In genomic region chr1:56965916-56966697, GRCh38 we compare ENCODE assay signal across 29 cellular contexts. TPM values are rescaled to one million over a fixed set of nuclear protein-coding genes. Genes with fewer than 3 reads are reported as not detected.
DNase-seq lines count a peak whose midpoint lies in the region; ATAC-seq, FAIRE-seq and TF ChIP-seq lines count a peak whose summit lies in the region.
"Had no signal": no experiment of that assay in that cellular context is flagged by ENCODE, and none has a peak within 500 bp of the region (broad histone marks: within the 10 kb centered on the region; RNA-seq: fewer than 3 reads in every experiment).

TSS of gene C8B (minus strand) at chr1:56966015. CDS start at chr1:56965948, 67 bp downstream.

- H3K4me3 ChIP-seq in endodermal cell (ENCODE audit: low read length) = no peak within 1 kb of the TSS
- H3K4me3 ChIP-seq in liver (ENCODE audit: low read depth in 1 of 3, low read length in 3 of 3) = peak within 1 kb of the TSS; percentile 59 to 93 (median 90)
- no peak within 1 kb of the TSS for H3K4me3 ChIP-seq in small intestine (ENCODE audit: low read depth in 1 of 2, low read length in 2 of 2)
- H3K4me3 ChIP-seq: BLaER1 treated with 17β-estradiol and CSF1 and Interleukin-3, amounts not matched to agents 10 nM and 100 nM had no signal

- H3K9ac ChIP-seq in endodermal cell (ENCODE audit: extremely low read depth, low read length, poor library complexity, severe bottlenecking) (no peak within 1 kb of the TSS), liver (ENCODE audit: low read depth in 1 of 2, low read length in 2 of 2) (peak within 1 kb of the TSS; percentile 82 to 99)
- H3K9ac ChIP-seq: BLaER1 treated with 17β-estradiol and CSF1 and Interleukin-3, amounts not matched to agents 10 nM and 100 nM; SK-N-SH had no signal

- DNase-seq in NCI-H748 (lab: John Stamatoyannopoulos, UW; ENCODE audit: unreplicated experiment) (peak; percentile 11), NCI-H748 treated with DMSO at 0.1 percent for 48 hours (lab: John Stamatoyannopoulos, UW) (no peak), endodermal cell (peak; percentile 43), small intestine (peak; percentile 25), frontal cortex (ENCODE audit: low spot score in 2 of 2) (no peak), type B pancreatic cell (ENCODE audit: extremely low spot score, unreplicated experiment) (no peak)
- DNase-seq: ACHN; Caco-2; CD4-positive, alpha-beta memory T cell; DMS 273 treated with DMSO at 0.1 percent for 48 hours; GOT3; Kasumi-1; NCI-H1417; NCI-H1694 treated with DMSO at 0.1 percent for 48 hours; NCI-H2081 treated with DMSO at 0.1 percent for 48 hours; NCI-H2171 treated with DMSO at 0.1 percent for 48 hours; NCI-H446; NCI-H526; SIG-M5; SK-N-SH had no signal

- TF ChIP-seq CTCF in endodermal cell (conservative IDR thresholded peaks at IDR 0.05) (no peak), liver (IDR thresholded peaks at IDR 0.05; ENCODE audit: low read depth, low read length, missing input control) (no peak), type B pancreatic cell (conservative IDR thresholded peaks at IDR 0.05) (no peak)

- H3K27ac Mint-ChIP-seq in endodermal cell (no peak within 1 kb of the TSS), type B pancreatic cell (no peak within 1 kb of the TSS)

- no peaks in the 10 kb centered on the region for H3K9me3 Mint-ChIP-seq in endodermal cell
- H3K9me3 Mint-ChIP-seq in type B pancreatic cell = no peaks in the 10 kb centered on the region

- H3K4me1 ChIP-seq in endodermal cell (ENCODE audit: control insufficient read depth, insufficient read depth, low read length) (peaks cover 4% of the 10 kb centered on the region), liver (ENCODE audit: control insufficient read depth in 4 of 4, insufficient read depth in 4 of 4, low read length in 3 of 4) (peaks cover 2 to 52% (median 10%) of the 10 kb centered on the region in 4 donors), small intestine (ENCODE audit: control insufficient read depth in 2 of 2, insufficient read depth in 1 of 2, low read depth in 1 of 2, low read length in 1 of 2) (peaks cover 0 to 4% of the 10 kb centered on the region in 2 donors)
- H3K4me1 ChIP-seq: BLaER1 treated with 17β-estradiol and CSF1 and Interleukin-3, amounts not matched to agents 10 nM and 100 nM had no signal

- ATAC-seq in HG02970 (IDR thresholded peaks at IDR 0.05; ENCODE audit: low FRiP score, unreplicated experiment) = no peak
- ATAC-seq: HCT116 had no signal

- TF ChIP-seq RAD21 in liver (IDR thresholded peaks at IDR 0.05) = peak; percentile 55 to 59

- H3K27me3 ChIP-seq in endodermal cell (ENCODE audit: control insufficient read depth, insufficient read depth, low read length, poor library complexity, severe bottlenecking) (no peaks in the 10 kb centered on the region), liver (ENCODE audit: control insufficient read depth in 4 of 4, insufficient read depth in 4 of 4, low read length in 3 of 4) (no peaks in the 10 kb centered on the region), small intestine (ENCODE audit: control insufficient read depth in 2 of 2, insufficient read depth in 2 of 2, low read length in 2 of 2) (peaks cover 0 to 2% of the 10 kb centered on the region in 2 donors)
- H3K27me3 ChIP-seq: BLaER1 treated with 17β-estradiol and CSF1 and Interleukin-3, amounts not matched to agents 10 nM and 100 nM had no signal

- WGBS in endodermal cell (ENCODE audit: insufficient coverage in 1 of 2, insufficient read length in 1 of 2), 2 experiments = 93 to 100% methylated on average over 3 of the region's 3 CpGs
- 45% methylated on average over 3 of the region's 3 CpGs for WGBS in liver
- WGBS in small intestine, 3 donors = 84 to 88% (median 87%) methylated on average over 3 of the region's 3 CpGs

- no peaks in the 10 kb centered on the region for H3K36me3 Mint-ChIP-seq in endodermal cell (ENCODE audit: low read depth)
- H3K36me3 Mint-ChIP-seq in type B pancreatic cell = no peaks in the 10 kb centered on the region
- H3K36me3 Mint-ChIP-seq: CD4-positive, alpha-beta memory T cell had no signal

- H3K9me3 ChIP-seq in endodermal cell (ENCODE audit: control insufficient read depth, low read length) = peaks cover 7% of the 10 kb centered on the region
- H3K9me3 ChIP-seq in liver (ENCODE audit: control insufficient read depth in 4 of 4, low read length in 3 of 4) = no peaks in the 10 kb centered on the region
- no peaks in the 10 kb centered on the region for H3K9me3 ChIP-seq in small intestine (ENCODE audit: control insufficient read depth, low read depth)
- H3K9me3 ChIP-seq: Caco-2, SK-N-SH had no signal

- H3K36me3 ChIP-seq in endodermal cell (ENCODE audit: control insufficient read depth, insufficient read depth, low read length) (no peaks in the 10 kb centered on the region), liver (ENCODE audit: control insufficient read depth in 4 of 4, insufficient read depth in 3 of 4, low read depth in 1 of 4, low read length in 3 of 4) (peaks cover 0 to 1% (median 0%) of the 10 kb centered on the region in 4 donors), small intestine (ENCODE audit: control insufficient read depth in 2 of 2, insufficient read depth in 2 of 2, low read length in 2 of 2) (no peaks in the 10 kb centered on the region)
- H3K36me3 ChIP-seq: BLaER1 treated with 17β-estradiol and CSF1 and Interleukin-3, amounts not matched to agents 10 nM and 100 nM had no signal

- peaks cover 17% of the 10 kb centered on the region for H3K4me1 Mint-ChIP-seq in endodermal cell
- no peaks in the 10 kb centered on the region for H3K4me1 Mint-ChIP-seq in type B pancreatic cell (ENCODE audit: unreplicated experiment)
- H3K4me1 Mint-ChIP-seq: CD4-positive, alpha-beta memory T cell had no signal

- H3K4me3 Mint-ChIP-seq in endodermal cell (no peak within 1 kb of the TSS), type B pancreatic cell (no peak within 1 kb of the TSS)
- H3K4me3 Mint-ChIP-seq: CD4-positive, alpha-beta memory T cell had no signal

- H3K27ac ChIP-seq in endodermal cell (ENCODE audit: low read depth, low read length) (no peak within 1 kb of the TSS), liver (ENCODE audit: low read depth in 1 of 2, low read length in 2 of 2) (peak within 1 kb of the TSS; percentile 91 to 93), small intestine (ENCODE audit: low read depth in 1 of 2, low read length in 1 of 2) (no peak within 1 kb of the TSS)
- H3K27ac ChIP-seq: 22Rv1; BLaER1 treated with 17β-estradiol and CSF1 and Interleukin-3, amounts not matched to agents 10 nM and 100 nM had no signal

- no peak for FAIRE-seq in small intestine (lab: Jason Lieb, UNC)
- no peak for FAIRE-seq in frontal cortex (lab: Jason Lieb, UNC)
- FAIRE-seq: G401.6, GM12892 had no signal

- H3K27me3 Mint-ChIP-seq in endodermal cell (ENCODE audit: insufficient read depth) (peaks cover 9% of the 10 kb centered on the region), type B pancreatic cell (peaks cover 4% of the 10 kb centered on the region)

TF ChIP-seq in liver, 16 proteins besides CTCF, POLR2A, EP300 and RAD21 (continues in another document):
- peak in 1 of 2 donors; percentile 19 for TF ChIP-seq EGR1 (IDR thresholded peaks at IDR 0.05; ENCODE audit: low read depth in 2 of 2)
- TF ChIP-seq REST (IDR thresholded peaks at IDR 0.05) = peak; percentile 94
- peak; percentile 89 to 93 for TF ChIP-seq HNF4A (conservative IDR thresholded peaks at IDR 0.05)
- TF ChIP-seq TAF1 (conservative IDR thresholded peaks at IDR 0.05) = peak; percentile 100
- TF ChIP-seq RXRA (IDR thresholded peaks at IDR 0.05) = peak; percentile 68 to 84
- TF ChIP-seq YY1 (IDR thresholded peaks at IDR 0.05) = peak; percentile 89
- TF ChIP-seq FOXA1 (IDR thresholded peaks at IDR 0.05) = peak; percentile 90
- TF ChIP-seq SP1 (IDR thresholded peaks at IDR 0.05) = peak; percentile 90
- TF ChIP-seq JUND (IDR thresholded peaks at IDR 0.05) = peak; percentile 13 to 29
- no peak for TF ChIP-seq GABPA (IDR thresholded peaks at IDR 0.05 in 1 of 2, conservative IDR thresholded peaks at IDR 0.05 in 1 of 2)
- TF ChIP-seq NR2F2 (IDR thresholded peaks at IDR 0.05) = no peak

RNA-seq across cellular contexts. Expression of gene C8B, which starts in this region (rescaled TPM):
- not detected for total RNA-seq in endodermal cell
- polyA plus RNA-seq in endodermal cell (2013, experiment 1 of 2) = not detected
- polyA plus RNA-seq in endodermal cell (2013, experiment 2 of 2) = not detected
- total RNA-seq in liver = 100 to 1,000 TPM; 151 to 703 TPM
- polyA plus RNA-seq in liver = 100 to 1,000 TPM; 299 to 413 TPM
- under 1 TPM in 2 of 3 donors, not detected in 1; 0.15 to 0.45 TPM for polyA plus RNA-seq in small intestine
- not detected for total RNA-seq in frontal cortex
- total RNA-seq in type B pancreatic cell (ENCODE audit: low replicate concordance) = 0.68 and 0.76 TPM in 2 replicates
- total RNA-seq: Caco-2; CD4-positive, alpha-beta memory T cell; Daoy; MCF 10A had no signal
- polyA plus RNA-seq: CD4-positive, alpha-beta memory T cell; SK-N-SH had no signal

Comparison
In these comparisons a context has a peak if more than half of its experiments do, and no peak if none do; other contexts are left out.
1. RNA of gene C8B (total RNA-seq): 151 to 703 TPM in liver; 0.68 to 0.76 TPM in type B pancreatic cell, not detected in endodermal cell and not detected in frontal cortex (single experiment); every median in the first group is over 10 times any median in the second.
2. RNA of gene C8B (polyA plus RNA-seq): 299 to 413 TPM in liver; 0.15 to 0.45 TPM in small intestine; every median in the first group is over 100 times any median in the second.
3. Peak in DNase-seq in endodermal cell; RNA of the gene not detected or under 1 TPM.
4. Peak in DNase-seq in small intestine; RNA of the gene not detected or under 1 TPM.
5. H3K27ac ChIP-seq: peak in liver (2 of 2); none in endodermal cell (single experiment) and small intestine (0 of 2).
6. H3K4me3 ChIP-seq: peak in liver (3 of 3); none in endodermal cell (single experiment) and small intestine (0 of 2).